Comparison of ENCODE assay signal across 23 cellular contexts in genomic region chr5:174528821-174529544, GRCh38.
"Had no signal": no experiment of that assay in that cellular context is flagged by ENCODE, and none has a peak within 500 bp of the region (broad histone marks: within the 10 kb centered on the region; RNA-seq: fewer than 3 reads in every experiment).

No MANE protein-coding gene starts in this region.

- H3K36me3 ChIP-seq: cardiac muscle cell, SJCRH30 had no signal

- H3K27ac ChIP-seq: cardiac muscle cell, KMS-11, PC-9, SJCRH30 had no signal

- ATAC-seq: activated CD8-positive, alpha-beta memory T cell treated with anti-CD3 and anti-CD28 coated beads, Interleukin-2, amount 10 ng/mL, durations not matched to agents 7 days and 5 days; activated naive CD4-positive, alpha-beta T cell treated with anti-CD3 and anti-CD28 coated beads, Interleukin-2, amount 50 U/mL, for 72 hours; activated naive CD8-positive, alpha-beta T cell treated with anti-CD3 and anti-CD28 coated beads, Interleukin-2, amount 50 U/mL, for 24 hours had no signal

- H3K4me3 ChIP-seq: cardiac muscle cell, PC-9, SJCRH30 had no signal

- DNase-seq: activated B cell treated with CpG ODN at 0.5 μM for 24 hours; activated CD4-positive, alpha-beta T cell treated with anti-CD3 and anti-CD28 coated beads for 1 hour; activated CD4-positive, alpha-beta T cell treated with anti-CD3 and anti-CD28 coated beads, Interleukin-2, amount 10 ng/mL, durations not matched to agents 24 days and 14 days; activated CD4-positive, alpha-beta T cell treated with anti-CD3 and anti-CD28 coated beads, Interleukin-2, amount 50 U/mL, for 48 hours; activated CD8-positive, alpha-beta memory T cell treated with anti-CD3 and anti-CD28 coated beads, Interleukin-2, amount 10 ng/mL, durations not matched to agents 7 days and 5 days; activated effector memory CD4-positive, alpha-beta T cell treated with Interleukin-2 at 50 U/mL for 16 hours; activated naive CD4-positive, alpha-beta T cell treated with Interleukin-2 at 50 U/mL for 16 hours; activated naive CD8-positive, alpha-beta T cell treated with anti-CD3 and anti-CD28 coated beads, Interleukin-2, amount 50 U/mL, for 24 hours; activated T-cell treated with anti-CD3 and anti-CD28 coated beads, Interleukin-2, amount 50 U/mL, for 24 hours; amniotic stem cell; MM.1S; NCI-H1092 treated with DMSO at 0.1 percent for 48 hours; NCI-H1436; NCI-H1694 treated with DMSO at 0.1 percent for 48 hours; NCI-H2029 treated with DMSO at 0.1 percent for 48 hours; NCI-H345; NCI-H510A; SK-N-SH had no signal

- H3K9me3 ChIP-seq: SJCRH30, SK-N-SH had no signal
